10 cellular contexts compared by ENCODE assay signal in genomic region chr18:22432672-22433137, GRCh38. TPM values are rescaled to one million over a fixed set of nuclear protein-coding genes. Genes with fewer than 3 reads are reported as not detected.
DNase-seq lines count a peak whose midpoint lies in the region; ATAC-seq and TF ChIP-seq lines count a peak whose summit lies in the region.
"Had no signal": no experiment of that assay in that cellular context is flagged by ENCODE, and none has a peak within 500 bp of the region (broad histone marks: within the 10 kb centered on the region; RNA-seq: fewer than 3 reads in every experiment).

No MANE protein-coding gene starts in this region.

- no peak overlapping the region for H3K4me3 ChIP-seq in OCI-LY7 (ENCODE audit: low read depth, low read length, poor library complexity, severe bottlenecking)

- no peaks in the 10 kb centered on the region for H3K36me3 Mint-ChIP-seq in activated T-cell treated with anti-CD3 and anti-CD28 coated beads, Interleukin-2, amount 50 U/mL, for 4 hours (ENCODE audit: insufficient read depth)

- BruUV-seq in OCI-LY7 (replicated peaks; lab: Mats Ljungman, UMichigan) = no TSS peak

- no peak overlapping the region for H3K4me2 ChIP-seq in OCI-LY7 (ENCODE audit: low read length)

- ATAC-seq in SK-N-SH treated with all-trans-retinoic acid at 6 μM for 48 hours = peak; percentile 75
- ATAC-seq in GM21737 (IDR thresholded peaks at IDR 0.05; ENCODE audit: unreplicated experiment) = no peak
- no peak for ATAC-seq in activated T-cell treated with anti-CD3 and anti-CD28 coated beads, Interleukin-2, amount 50 U/mL, for 4 hours
- no peak for ATAC-seq in HG02588 (IDR thresholded peaks at IDR 0.05; ENCODE audit: unreplicated experiment)

- H3K27ac ChIP-seq in OCI-LY7 (ENCODE audit: low read depth, low read length, poor library complexity, severe bottlenecking) = no peak overlapping the region
- H3K27ac ChIP-seq: parathyroid adenoma had no signal

- CTCF ChIA-PET in OCI-LY7 (lab: Charles Lee; ENCODE audit: unreplicated experiment) = no interaction called here

- POLR2A ChIA-PET in OCI-LY7 (lab: Charles Lee) = no interaction called here

- no peak overlapping the region for H2AFZ ChIP-seq in OCI-LY7 (ENCODE audit: low read length)
- H2AFZ ChIP-seq: parathyroid adenoma had no signal

- H4K20me1 ChIP-seq in OCI-LY7 (ENCODE audit: insufficient read depth, low read length) = no peaks in the 10 kb centered on the region

- no peak for TF ChIP-seq CTCF in OCI-LY7 (conservative IDR thresholded peaks at IDR 0.05; ENCODE audit: low read length)

- no peaks in the 10 kb centered on the region for H3K9me3 Mint-ChIP-seq in activated T-cell treated with anti-CD3 and anti-CD28 coated beads, Interleukin-2, amount 50 U/mL, for 4 hours

- H3K4me1 ChIP-seq in OCI-LY7 (ENCODE audit: insufficient read depth, low read length, poor library complexity, severe bottlenecking) = no peaks in the 10 kb centered on the region
- H3K4me1 ChIP-seq: parathyroid adenoma had no signal

- intact Hi-C loops in posterior vena cava (cut with DNase I) (no loop called here), OCI-LY7 (cut with micrococcal nuclease; ENCODE audit: unreplicated experiment) (no loop called here)

- DNase-seq in EH (ENCODE audit: low read depth) = peak; percentile 94
- peak; percentile 81 for DNase-seq in glomerular endothelial cell (ENCODE audit: extremely low read depth, low read depth, low spot score)
- DNase-seq in posterior vena cava (ENCODE audit: low spot score) = peak; percentile 93
- DNase-seq in activated T-cell treated with anti-CD3 and anti-CD28 coated beads, Interleukin-2, amount 50 U/mL, for 4 hours = no peak
- no peak for DNase-seq in OCI-LY7 (ENCODE audit: low spot score)

- H3K9me3 ChIP-seq in OCI-LY7 (ENCODE audit: low read length) = no peaks in the 10 kb centered on the region

- H3K9me2 ChIP-seq in OCI-LY7 (ENCODE audit: insufficient read depth, low read length) = no peaks in the 10 kb centered on the region

- H3K4me3 Mint-ChIP-seq in activated T-cell treated with anti-CD3 and anti-CD28 coated beads, Interleukin-2, amount 50 U/mL, for 4 hours = no peak overlapping the region

- H3K36me3 ChIP-seq in OCI-LY7 (ENCODE audit: insufficient read depth, low read length) = no peaks in the 10 kb centered on the region

- H3K4me1 Mint-ChIP-seq in activated T-cell treated with anti-CD3 and anti-CD28 coated beads, Interleukin-2, amount 50 U/mL, for 4 hours (ENCODE audit: low read depth) = peaks cover 2% of the 10 kb centered on the region

- H3K79me2 ChIP-seq in OCI-LY7 (ENCODE audit: insufficient read depth, low read depth, low read length) = no peaks in the 10 kb centered on the region
- H3K79me2 ChIP-seq: parathyroid adenoma had no signal

- H3K27me3 Mint-ChIP-seq in activated T-cell treated with anti-CD3 and anti-CD28 coated beads, Interleukin-2, amount 50 U/mL, for 4 hours (ENCODE audit: low read depth) = no peaks in the 10 kb centered on the region

TF ChIP-seq in SK-N-SH treated with all-trans-retinoic acid at 6 μM for 48 hours, 23 proteins besides CTCF, POLR2A, EP300 and RAD21:
- TF ChIP-seq GLIS3 (CRISPR knock-in tag; IDR thresholded peaks at IDR 0.05) (no peak), ZNF8 (CRISPR knock-in tag; IDR thresholded peaks at IDR 0.05) (no peak), ARNTL (CRISPR knock-in tag; IDR thresholded peaks at IDR 0.05; ENCODE audit: borderline replicate concordance, low read depth) (no peak), TCF4 (CRISPR knock-in tag; IDR thresholded peaks at IDR 0.05; ENCODE audit: borderline replicate concordance) (no peak), BACH2 (CRISPR knock-in tag; IDR thresholded peaks at IDR 0.05; ENCODE audit: borderline replicate concordance) (no peak), CSRNP3 (CRISPR knock-in tag; IDR thresholded peaks at IDR 0.05) (no peak), SNAI2 (CRISPR knock-in tag; IDR thresholded peaks at IDR 0.05) (no peak), ESRRG (CRISPR knock-in tag; IDR thresholded peaks at IDR 0.05) (no peak), ZC3H10 (CRISPR knock-in tag; IDR thresholded peaks at IDR 0.05) (no peak), PATZ1 (CRISPR knock-in tag; IDR thresholded peaks at IDR 0.05; ENCODE audit: borderline replicate concordance) (no peak), CSDC2 (CRISPR knock-in tag; IDR thresholded peaks at IDR 0.05) (no peak), ZFP3 (CRISPR knock-in tag; IDR thresholded peaks at IDR 0.05) (no peak), POU6F1 (CRISPR knock-in tag; IDR thresholded peaks at IDR 0.05; ENCODE audit: borderline replicate concordance, low read depth) (no peak), PPARA (CRISPR knock-in tag; IDR thresholded peaks at IDR 0.05; ENCODE audit: borderline replicate concordance) (no peak), OSR1 (CRISPR knock-in tag; IDR thresholded peaks at IDR 0.05) (no peak), TSHZ2 (CRISPR knock-in tag; IDR thresholded peaks at IDR 0.05) (no peak), TOX (CRISPR knock-in tag; IDR thresholded peaks at IDR 0.05; ENCODE audit: borderline replicate concordance) (no peak)

RNA-seq across cellular contexts. Expression of gene CTAGE1, which starts 15.0 kb away (rescaled TPM):
- not detected in 2 replicates for total RNA-seq in glomerular endothelial cell
- not detected for total RNA-seq in posterior vena cava
- total RNA-seq in activated T-cell treated with anti-CD3 and anti-CD28 coated beads, Interleukin-2, amount 50 U/mL, for 4 hours = not detected
- 0.03 TPM in 1 of 2 replicates, not detected in the other for total RNA-seq in OCI-LY7 (2014; rRNA removed; shearing (Covaris generic))
- total RNA-seq in OCI-LY7 (2022) = not detected in 2 replicates
- total RNA-seq: temporal lobe had no signal

Comparison
In these comparisons a context has a peak if more than half of its experiments do, and no peak if none do; other contexts are left out.
1. DNase-seq: peak in EH (single experiment), glomerular endothelial cell (single experiment) and posterior vena cava (single experiment); none in activated T-cell treated with anti-CD3 and anti-CD28 coated beads, Interleukin-2, amount 50 U/mL, for 4 hours (single experiment) and OCI-LY7 (single experiment).